8 cellular contexts compared by ENCODE assay signal in genomic region chr21:33325222-33326067, GRCh38. TPM values are rescaled to one million over a fixed set of nuclear protein-coding genes. Genes with fewer than 3 reads are reported as not detected.
DNase-seq lines count a peak whose midpoint lies in the region; ATAC-seq, FAIRE-seq and TF ChIP-seq lines count a peak whose summit lies in the region.

No MANE protein-coding gene starts in this region.

- no peaks in the 10 kb centered on the region for H3K9me2 ChIP-seq in PC-9 (ENCODE audit: insufficient read depth)

- H3F3A ChIP-seq in PC-9 (ENCODE audit: insufficient read depth, low read depth) = no peaks in the 10 kb centered on the region

- intact Hi-C loops in CD8-positive, alpha-beta T cell (cut with DNase I, micrococcal nuclease) = loop anchor here (1.0 to 10.0 kb wide), 9 partner anchors 35 to 711 kb away; partner anchors contain the start of genes CFAP298 (in 1 of the 2), CRYZL1 (in 1 of the 2), GART (in 1 of the 2) and IL10RB (in 1 of the 2)
- intact Hi-C loops in PC-9 (cut with micrococcal nuclease; ENCODE audit: unreplicated experiment) = loop anchor here (5.0 kb wide), 1 partner anchor 58 kb away; the partner anchor contains the start of gene IL10RB

- peaks cover 39% of the 10 kb centered on the region for H3K4me1 Mint-ChIP-seq in CD8-positive, alpha-beta T cell (ENCODE audit: low read depth)

- peak overlapping the region; percentile 92 for H3K4me3 ChIP-seq in CD8-positive, alpha-beta T cell (ENCODE audit: low read depth, low read length)
- H3K4me3 ChIP-seq in PC-9 = peak overlapping the region; percentile 97

- no peak for FAIRE-seq in frontal cortex (lab: Jason Lieb, UNC)

- ATAC-seq in CD8-positive, alpha-beta T cell = peak; percentile 51
- peak; percentile 42 for ATAC-seq in GM19455 (IDR thresholded peaks at IDR 0.05; ENCODE audit: unreplicated experiment)
- ATAC-seq in HG03565 (IDR thresholded peaks at IDR 0.05; ENCODE audit: unreplicated experiment) = peak; percentile 16
- ATAC-seq in omental fat pad (ENCODE audit: low FRiP score) = peak; percentile 83

- H3K27me3 ChIP-seq in CD8-positive, alpha-beta T cell (ENCODE audit: insufficient read depth, low read length) = no peaks in the 10 kb centered on the region
- H3K27me3 ChIP-seq in PC-9 (ENCODE audit: insufficient read depth, low read depth) = no peaks in the 10 kb centered on the region

- H3K4me1 ChIP-seq in CD8-positive, alpha-beta T cell (ENCODE audit: insufficient read depth, low read length) = peaks cover 40% of the 10 kb centered on the region
- H3K4me1 ChIP-seq in PC-9 (replicated peaks; ENCODE audit: insufficient read depth) = peaks cover 10% of the 10 kb centered on the region; the same call in 1 of the 2 replicates

- no peaks in the 10 kb centered on the region for H4K20me1 ChIP-seq in PC-9 (ENCODE audit: insufficient read depth)

- peaks cover 7% of the 10 kb centered on the region for H3K36me3 Mint-ChIP-seq in CD8-positive, alpha-beta T cell

- H3K4me2 ChIP-seq in PC-9 = peak overlapping the region; percentile 80

- TF ChIP-seq CTCF in CD8-positive, alpha-beta T cell (IDR thresholded peaks at IDR 0.05) = no peak
- TF ChIP-seq CTCF in PC-9 (conservative IDR thresholded peaks at IDR 0.05) (no peak), omental fat pad (IDR thresholded peaks at IDR 0.05) (no peak)

- no peak overlapping the region for H3K4me3 Mint-ChIP-seq in CD8-positive, alpha-beta T cell

- H3K36me3 ChIP-seq in CD8-positive, alpha-beta T cell (ENCODE audit: insufficient read depth, low read length) = no peaks in the 10 kb centered on the region
- H3K36me3 ChIP-seq in PC-9 (ENCODE audit: low read depth) = no peaks in the 10 kb centered on the region

- peaks cover 44% of the 10 kb centered on the region for H3K79me2 ChIP-seq in PC-9 (ENCODE audit: low read depth)

- peak in 6 of 7 experiments; percentile 35 to 75 (median 60) for DNase-seq in CD8-positive, alpha-beta T cell
- DNase-seq in PC-9 (peak; percentile 33 to 37), frontal cortex (ENCODE audit: low spot score in 2 of 2) (peak; percentile 28 to 42), omental fat pad (ENCODE audit: low spot score) (peak; percentile 69)
- peak; percentile 91 for DNase-seq in activated effector memory CD4-positive, alpha-beta T cell treated with anti-CD3 and anti-CD28 coated beads, Interleukin-2, amount 50 U/mL, for 16 hours

- peak overlapping the region; percentile 99 for H2AFZ ChIP-seq in PC-9

- peak overlapping the region; percentile 92 for H3K27ac ChIP-seq in CD8-positive, alpha-beta T cell (ENCODE audit: low read depth, low read length)
- H3K27ac ChIP-seq in PC-9 (peak overlapping the region; percentile 63), temporal lobe (ENCODE audit: low read depth, low read length) (peak overlapping the region; percentile 93)

- POLR2A ChIA-PET in CD8-positive, alpha-beta T cell (lab: Charles Lee) = interaction anchor here (0.5 to 2.0 kb wide), 29 partner anchors 8 to 232 kb away, joined by 3 to 31 read pairs (median 4); partner anchors contain the start of genes DNAJC28, IFNAR2, IL10RB and SON
- POLR2A ChIA-PET in PC-9 (lab: Charles Lee; ENCODE audit: unreplicated experiment) = interaction anchor here (0.6 to 0.7 kb wide), 3 partner anchors 15 to 263 kb away, joined by 3 to 7 read pairs (median 6); partner anchors contain the start of gene DONSON

- H3K27ac Mint-ChIP-seq in CD8-positive, alpha-beta T cell = no peak overlapping the region

- BruUV-seq in PC-9 (replicated peaks; lab: Mats Ljungman, UMichigan) = TSS peak; percentile 62

- CTCF ChIA-PET in CD8-positive, alpha-beta T cell (lab: Charles Lee) = interaction anchor here (0.9 to 2.1 kb wide), 9 partner anchors 16 to 128 kb away, joined by 3 to 13 read pairs (median 3); partner anchors contain the start of gene IL10RB
- CTCF ChIA-PET in PC-9 (lab: Charles Lee) = interaction anchor here (0.6 to 0.7 kb wide), 5 partner anchors 36 to 607 kb away, joined by 3 to 11 read pairs (median 4); no protein-coding TSS in a partner anchor

- H3K27me3 Mint-ChIP-seq in CD8-positive, alpha-beta T cell (ENCODE audit: low read depth) = no peaks in the 10 kb centered on the region

- no peaks in the 10 kb centered on the region for H3K9me3 Mint-ChIP-seq in CD8-positive, alpha-beta T cell

- no peaks in the 10 kb centered on the region for H3K9me3 ChIP-seq in CD8-positive, alpha-beta T cell (ENCODE audit: low read length)
- no peaks in the 10 kb centered on the region for H3K9me3 ChIP-seq in PC-9 (ENCODE audit: insufficient read depth, low read depth)

RNA-seq across cellular contexts. Expression of gene IFNAR1, which starts 0.7 kb away (rescaled TPM):
- total RNA-seq in CD8-positive, alpha-beta T cell = 10 to 100 TPM; 15.1 to 18.6 TPM
- 24.2 and 25.5 TPM in 2 replicates for total RNA-seq in PC-9 (2021)
- total RNA-seq in frontal cortex = 49.3 TPM
- total RNA-seq in omental fat pad = 10 to 100 TPM; 36.2 to 53.3 (median 42.4) TPM
- 48.2 TPM for total RNA-seq in temporal lobe

RNA-seq across cellular contexts. Expression of gene IL10RB, which starts 59.3 kb away (rescaled TPM):
- 1 to 10 TPM; 7.4 to 8.2 TPM for total RNA-seq in CD8-positive, alpha-beta T cell
- total RNA-seq in PC-9 (2021) (18.3 and 23.1 TPM in 2 replicates), frontal cortex (12.2 TPM), omental fat pad (10 to 100 TPM; 33.5 to 58.3 (median 39.1) TPM), temporal lobe (7.6 TPM)

Comparison
In these comparisons a context has a peak if more than half of its experiments do, and no peak if none do; other contexts are left out.
1. Peak in every context shown above with its lines: DNase-seq, ATAC-seq, H3K4me3 ChIP-seq and H3K27ac ChIP-seq.
2. ATAC-seq: peak in every context shown above with its lines; median percentile 83 in omental fat pad; 51 in CD8-positive, alpha-beta T cell; 42 in GM19455; 16 in HG03565.
3. DNase-seq: peak in every context shown above with its lines; median percentile 91 in activated effector memory CD4-positive, alpha-beta T cell treated with anti-CD3 and anti-CD28 coated beads, Interleukin-2, amount 50 U/mL, for 16 hours; 69 in omental fat pad; 60 in CD8-positive, alpha-beta T cell; 35 in PC-9; 35 in frontal cortex.